ENCODE assay signal across 20 cellular contexts in genomic region chr3:37591130-37591865, GRCh38.
DNase-seq lines count a peak whose midpoint lies in the region; ATAC-seq, FAIRE-seq and TF ChIP-seq lines count a peak whose summit lies in the region.
"Had no signal": no experiment of that assay in that cellular context is flagged by ENCODE, and none has a peak within 500 bp of the region (broad histone marks: within the 10 kb centered on the region; RNA-seq: fewer than 3 reads in every experiment).

No MANE protein-coding gene starts in this region.

- no peak for ATAC-seq in HG02840 (IDR thresholded peaks at IDR 0.05; ENCODE audit: low FRiP score, unreplicated experiment)

- DNase-seq in coronary artery (ENCODE audit: low spot score) (no peak), kidney (no peak), spleen (no peak), glomerular visceral epithelial cell (ENCODE audit: extremely low spot score) (no peak), NCI-H2196 (lab: John Stamatoyannopoulos, UW; ENCODE audit: unreplicated experiment) (no peak), RKO (ENCODE audit: low spot score) (no peak)
- DNase-seq: ACHN; activated CD4-positive, alpha-beta T cell treated with anti-CD3 and anti-CD28 coated beads, Interleukin-2, amount 10 ng/mL, durations not matched to agents 7 days and 5 days; activated naive CD4-positive, alpha-beta T cell treated with anti-CD3 and anti-CD28 coated beads, Interleukin-2, amount 50 U/mL, for 16 hours; CD4-positive, CD25-positive, alpha-beta regulatory T cell; central memory CD4-positive, alpha-beta T cell; DMS79; glutamatergic neuron; NCI-H1092 treated with DMSO at 0.1 percent for 48 hours; T-helper 9 cell had no signal

- intact Hi-C loops in kidney (cut with DNase I) (no loop called here), spleen (cut with DNase I; ENCODE audit: low total_unique reads) (no loop called here)

- H3K27me3 ChIP-seq in ACC112 (ENCODE audit: insufficient read depth, low read length) (no peaks in the 10 kb centered on the region), spleen (replicated peaks in 1 of 7) (no peaks in the 10 kb centered on the region)

- H3K27ac ChIP-seq in ACC112 (ENCODE audit: low read depth, low read length) (peak overlapping the region; percentile 84), coronary artery (peak overlapping the region; percentile 86 to 98), kidney (ENCODE audit: low read depth in 2 of 2, low read length in 2 of 2) (peak overlapping the region; percentile 25 to 34), spleen (peak overlapping the region; percentile 3 to 77 (median 68))
- H3K27ac ChIP-seq: KMS-11, parathyroid adenoma had no signal

- H3K9me3 ChIP-seq in kidney (ENCODE audit: control insufficient read depth in 1 of 2, low read length in 2 of 2) (no peaks in the 10 kb centered on the region), spleen (no peaks in the 10 kb centered on the region)

- no peak for TF ChIP-seq POLR2A in spleen (IDR thresholded peaks at IDR 0.05)

- H3K9ac ChIP-seq in kidney (ENCODE audit: low read length in 2 of 2): no peak overlapping the region
- H3K9ac ChIP-seq: KMS-11, parathyroid adenoma had no signal

- 40 to 77% (median 69%) methylated on average over 4 of the region's 4 CpGs for WGBS in spleen, 5 donors

- H3K36me3 ChIP-seq in ACC112 (ENCODE audit: insufficient read depth, low read length) (no peaks in the 10 kb centered on the region), kidney (ENCODE audit: control insufficient read depth in 1 of 2, insufficient read depth in 2 of 2, low read length in 2 of 2) (no peaks in the 10 kb centered on the region), spleen (peaks cover 0 to 16% (median 0%) of the 10 kb centered on the region in 6 donors)

- peak overlapping the region; percentile 91 for H2AFZ ChIP-seq in ACC112 (ENCODE audit: low read length, unreplicated experiment)
- H2AFZ ChIP-seq: parathyroid adenoma had no signal

- H3K79me2 ChIP-seq in ACC112 (ENCODE audit: control insufficient read depth, insufficient read depth, low read length, unreplicated experiment): no peaks in the 10 kb centered on the region
- H3K79me2 ChIP-seq: parathyroid adenoma had no signal

- peaks cover 29% of the 10 kb centered on the region for H3K4me1 ChIP-seq in ACC112 (ENCODE audit: control insufficient read depth, insufficient read depth, low read length, unreplicated experiment)
- H3K4me1 ChIP-seq in kidney (ENCODE audit: control insufficient read depth in 1 of 2, insufficient read depth in 1 of 2, low read depth in 1 of 2, low read length in 2 of 2): peaks cover 0 to 5% of the 10 kb centered on the region in 2 donors
- peaks cover 8 to 56% (median 26%) of the 10 kb centered on the region in 6 donors for H3K4me1 ChIP-seq in spleen
- H3K4me1 ChIP-seq: parathyroid adenoma had no signal

- TF ChIP-seq CTCF in coronary artery (IDR thresholded peaks at IDR 0.05) (no peak), kidney (IDR thresholded peaks at IDR 0.05; ENCODE audit: borderline replicate concordance, extremely low read depth, insufficient read depth) (no peak), spleen (IDR thresholded peaks at IDR 0.05 in 8 of 11, conservative IDR thresholded peaks at IDR 0.05 in 3 of 11) (no peak)

- no peak for FAIRE-seq in kidney (lab: Jason Lieb, UNC)
- FAIRE-seq: endometrium had no signal

- H3K4me3 ChIP-seq in ACC112 (ENCODE audit: low read depth, low read length) (peak overlapping the region; percentile 41; the same call in 1 of the 2 replicates), coronary artery (peak overlapping the region; percentile 56), kidney (ENCODE audit: low read length in 2 of 2) (no peak overlapping the region), spleen (no peak overlapping the region)

Comparison
In these comparisons a context has a peak if more than half of its experiments do, and no peak if none do; other contexts are left out.
1. H3K27ac ChIP-seq: peak in every context shown above with its lines; median percentile 92 in coronary artery; 84 in ACC112; 68 in spleen; 30 in kidney.
2. H3K4me3 ChIP-seq: peak in ACC112 (single experiment) and coronary artery (single experiment); none in kidney (0 of 2) and spleen (0 of 8).